ENCODE assay signal across 1 cellular context in genomic region chr15:95987886-95988573, GRCh38.
TF ChIP-seq lines count a peak whose summit lies in the region.

No MANE protein-coding gene starts in this region.

TF ChIP-seq in IMR-90, 13 proteins besides CTCF, POLR2A, EP300 and RAD21:
- TF ChIP-seq SMC3 (IDR thresholded peaks at IDR 0.05; ENCODE audit: low read depth, low read length) (no peak), MAZ (IDR thresholded peaks at IDR 0.05; ENCODE audit: borderline replicate concordance, low read depth, low read length) (no peak), CHD1 (IDR thresholded peaks at IDR 0.05; ENCODE audit: low read depth, low read length) (no peak), ELK1 (IDR thresholded peaks at IDR 0.05; ENCODE audit: borderline replicate concordance, low read depth, low read length) (no peak), RFX5 (IDR thresholded peaks at IDR 0.05; ENCODE audit: low read depth, low read length) (no peak), MXI1 (IDR thresholded peaks at IDR 0.05; ENCODE audit: borderline replicate concordance, low read depth, low read length) (no peak), BHLHE40 (IDR thresholded peaks at IDR 0.05; ENCODE audit: low read depth, low read length) (no peak), USF2 (IDR thresholded peaks at IDR 0.05; ENCODE audit: low read depth, low read length) (no peak), CEBPB (IDR thresholded peaks at IDR 0.05; ENCODE audit: low read depth, low read length) (no peak), NFE2L2 (IDR thresholded peaks at IDR 0.05; ENCODE audit: low read depth, low read length) (no peak), RCOR1 (IDR thresholded peaks at IDR 0.05; ENCODE audit: insufficient replicate concordance, low read length) (no peak), MAFK (IDR thresholded peaks at IDR 0.05; ENCODE audit: low read depth, low read length) (no peak), FOS (IDR thresholded peaks at IDR 0.05; ENCODE audit: low read depth, low read length) (no peak)
